ENCODE assay signal across 21 cellular contexts in genomic region chr5:19488786-19489185, GRCh38.
DNase-seq lines count a peak whose midpoint lies in the region; ATAC-seq and TF ChIP-seq lines count a peak whose summit lies in the region.
"Had no signal": no experiment of that assay in that cellular context is flagged by ENCODE, and none has a peak within 500 bp of the region (broad histone marks: within the 10 kb centered on the region; RNA-seq: fewer than 3 reads in every experiment).

No MANE protein-coding gene starts in this region.

- H3K36me3 ChIP-seq in thyroid gland: no peaks in the 10 kb centered on the region
- H3K36me3 ChIP-seq: Peyer's patch had no signal

- no peaks in the 10 kb centered on the region for H3K27me3 ChIP-seq in thyroid gland
- H3K27me3 ChIP-seq: Peyer's patch had no signal

- ATAC-seq in HG02870 (IDR thresholded peaks at IDR 0.05; ENCODE audit: unreplicated experiment): no peak
- no peak for ATAC-seq in sciatic nerve
- ATAC-seq: GM23338, SK-N-SH treated with all-trans-retinoic acid at 6 μM for 48 hours, T-helper 17 cell had no signal

- no peaks in the 10 kb centered on the region for H3K4me1 ChIP-seq in thyroid gland
- H3K4me1 ChIP-seq: Peyer's patch had no signal

- no peak overlapping the region for H3K27ac ChIP-seq in thyroid gland
- H3K27ac ChIP-seq: HL-60, Peyer's patch had no signal

- no peaks in the 10 kb centered on the region for H3K9me3 ChIP-seq in thyroid gland
- H3K9me3 ChIP-seq: Peyer's patch had no signal

- no peak for TF ChIP-seq POLR2A in thyroid gland (IDR thresholded peaks at IDR 0.05)

- intact Hi-C loops in thyroid gland (cut with DNase I) (no loop called here), sciatic nerve (cut with DNase I) (no loop called here)

- TF ChIP-seq CTCF in thyroid gland (IDR thresholded peaks at IDR 0.05): no peak

- 88 to 95% methylated on average over 3 of the region's 3 CpGs for WGBS in thyroid gland, 2 donors

- peak; percentile 35 for DNase-seq in D341Med (ENCODE audit: low spot score)
- DNase-seq in HCEC 1CT: peak; percentile 41
- DNase-seq in NCI-H82 (lab: John Stamatoyannopoulos, UW): peak; percentile 87
- peak; percentile 97 for DNase-seq in cerebellar cortex (ENCODE audit: low spot score)
- DNase-seq in thyroid gland: no peak
- no peak for DNase-seq in sciatic nerve (ENCODE audit: low spot score)
- DNase-seq in COR-L47 (lab: John Stamatoyannopoulos, UW): no peak
- DNase-seq: ACHN; CD4-positive, alpha-beta memory T cell; HFFc6; KBM-7; NCI-H1092 treated with DMSO at 0.1 percent for 48 hours; NCI-H187; NCI-H526; Peyer's patch; SHP77; T-helper 17 cell had no signal

- no peak overlapping the region for H3K4me3 ChIP-seq in thyroid gland (replicated peaks in 1 of 3)
- H3K4me3 ChIP-seq: GM23338, Peyer's patch had no signal

Comparison
In these comparisons a context has a peak if more than half of its experiments do, and no peak if none do; other contexts are left out.
1. DNase-seq: peak in D341Med (single experiment), HCEC 1CT (single experiment), NCI-H82 (single experiment) and cerebellar cortex (single experiment); none in thyroid gland (0 of 2), sciatic nerve (single experiment) and COR-L47 (single experiment).